ENCODE assay signal across 15 cellular contexts in genomic region chr10:113879691-113880090, GRCh38. TPM values are rescaled to one million over a fixed set of nuclear protein-coding genes. Genes with fewer than 3 reads are reported as not detected.
DNase-seq lines count a peak whose midpoint lies in the region; ATAC-seq and TF ChIP-seq lines count a peak whose summit lies in the region.
"Had no signal": no experiment of that assay in that cellular context is flagged by ENCODE, and none has a peak within 500 bp of the region (broad histone marks: within the 10 kb centered on the region; RNA-seq: fewer than 3 reads in every experiment).

No MANE protein-coding gene starts in this region.

- ATAC-seq in GM18867 (IDR thresholded peaks at IDR 0.05; ENCODE audit: unreplicated experiment), result peak; percentile 80
- ATAC-seq in GM21529 (IDR thresholded peaks at IDR 0.05; ENCODE audit: unreplicated experiment), result peak; percentile 85
- peak; percentile 70 for ATAC-seq in HG03103 (IDR thresholded peaks at IDR 0.05; ENCODE audit: low read depth, unreplicated experiment)
- ATAC-seq in omental fat pad (ENCODE audit: low FRiP score), result no peak

- DNase-seq in foreskin melanocyte (peak; percentile 32), kidney glomerular epithelial cell (lab: John Stamatoyannopoulos, UW) (no peak), iPS-NIHi7 (ENCODE audit: extremely low spot score) (no peak), omental fat pad (ENCODE audit: low spot score) (no peak), NCI-H524 (lab: John Stamatoyannopoulos, UW) (no peak)
- DNase-seq: activated CD4-positive, alpha-beta T cell treated with anti-CD3 and anti-CD28 coated beads for 1 hour; activated naive CD4-positive, alpha-beta T cell; central memory CD4-positive, alpha-beta T cell; DMS79 treated with DMSO at 0.1 percent for 48 hours; H9; NCI-H2227 treated with DMSO at 0.1 percent for 48 hours; SHP77 treated with DMSO at 0.1 percent for 48 hours had no signal

- TF ChIP-seq CTCF in omental fat pad (IDR thresholded peaks at IDR 0.05), result no peak

RNA-seq across cellular contexts. Expression of gene NHLRC2, which starts 25.2 kb away (rescaled TPM):
- total RNA-seq in omental fat pad, result 100 to 1,000 TPM in 1 of 4 donors, 10 to 100 TPM in 3; 18.0 to 117 (median 24.1) TPM

RNA-seq across cellular contexts. Expression of gene DCLRE1A, which starts 25.8 kb away (rescaled TPM):
- total RNA-seq in omental fat pad, result 1 to 10 TPM; 2.2 to 3.9 (median 3.6) TPM
